1 cellular context compared by ENCODE assay signal in the genomic region with DNA sequence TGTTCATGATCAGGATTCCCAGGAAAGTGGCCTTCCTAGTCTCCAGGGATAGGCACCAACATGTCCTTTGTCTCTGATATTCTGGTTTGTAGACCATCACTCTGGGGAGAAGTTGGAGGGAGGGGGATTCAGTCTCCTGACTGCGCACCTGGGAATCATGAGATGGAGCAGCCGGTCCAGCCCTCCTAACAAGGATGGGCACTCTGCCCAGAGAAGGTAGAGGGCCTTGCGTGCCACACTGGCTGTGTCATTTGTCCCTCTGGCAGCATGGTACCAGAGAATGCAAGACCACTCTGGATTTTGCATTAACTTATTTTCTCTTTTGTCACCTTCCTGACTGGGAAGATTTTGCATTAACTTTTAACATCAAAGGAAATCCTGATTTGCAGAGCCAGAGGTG.
TF ChIP-seq lines count a peak whose summit lies in the region.

No MANE protein-coding gene starts in this region.

TF ChIP-seq in HepG2, 621 proteins besides CTCF, POLR2A, EP300 and RAD21 (continued from another document):
- TF ChIP-seq HNF4G (IDR thresholded peaks at IDR 0.05; ENCODE audit: borderline replicate concordance, low read depth, low read length) (no peak), HNF4G (CRISPR knock-in tag; IDR thresholded peaks at IDR 0.05; ENCODE audit: borderline replicate concordance, low read depth) (no peak), ZBTB34 (CRISPR knock-in tag; IDR thresholded peaks at IDR 0.05) (no peak), GABPA (IDR thresholded peaks at IDR 0.05; ENCODE audit: low read depth, low read length) (no peak), GABPA (CRISPR knock-in tag; IDR thresholded peaks at IDR 0.05; ENCODE audit: low read depth) (no peak), BRCA1 (CRISPR knock-in tag; IDR thresholded peaks at IDR 0.05) (no peak), ATF7 (IDR thresholded peaks at IDR 0.05) (no peak), ATF7 (CRISPR knock-in tag; IDR thresholded peaks at IDR 0.05) (no peak), MLLT10 (CRISPR knock-in tag; IDR thresholded peaks at IDR 0.05) (no peak), SNAPC4 (CRISPR knock-in tag; IDR thresholded peaks at IDR 0.05) (no peak), NFE2 (CRISPR knock-in tag; IDR thresholded peaks at IDR 0.05) (no peak), ZSCAN21 (CRISPR knock-in tag; IDR thresholded peaks at IDR 0.05; ENCODE audit: borderline replicate concordance) (no peak)
- TF ChIP-seq, protein P1, sequence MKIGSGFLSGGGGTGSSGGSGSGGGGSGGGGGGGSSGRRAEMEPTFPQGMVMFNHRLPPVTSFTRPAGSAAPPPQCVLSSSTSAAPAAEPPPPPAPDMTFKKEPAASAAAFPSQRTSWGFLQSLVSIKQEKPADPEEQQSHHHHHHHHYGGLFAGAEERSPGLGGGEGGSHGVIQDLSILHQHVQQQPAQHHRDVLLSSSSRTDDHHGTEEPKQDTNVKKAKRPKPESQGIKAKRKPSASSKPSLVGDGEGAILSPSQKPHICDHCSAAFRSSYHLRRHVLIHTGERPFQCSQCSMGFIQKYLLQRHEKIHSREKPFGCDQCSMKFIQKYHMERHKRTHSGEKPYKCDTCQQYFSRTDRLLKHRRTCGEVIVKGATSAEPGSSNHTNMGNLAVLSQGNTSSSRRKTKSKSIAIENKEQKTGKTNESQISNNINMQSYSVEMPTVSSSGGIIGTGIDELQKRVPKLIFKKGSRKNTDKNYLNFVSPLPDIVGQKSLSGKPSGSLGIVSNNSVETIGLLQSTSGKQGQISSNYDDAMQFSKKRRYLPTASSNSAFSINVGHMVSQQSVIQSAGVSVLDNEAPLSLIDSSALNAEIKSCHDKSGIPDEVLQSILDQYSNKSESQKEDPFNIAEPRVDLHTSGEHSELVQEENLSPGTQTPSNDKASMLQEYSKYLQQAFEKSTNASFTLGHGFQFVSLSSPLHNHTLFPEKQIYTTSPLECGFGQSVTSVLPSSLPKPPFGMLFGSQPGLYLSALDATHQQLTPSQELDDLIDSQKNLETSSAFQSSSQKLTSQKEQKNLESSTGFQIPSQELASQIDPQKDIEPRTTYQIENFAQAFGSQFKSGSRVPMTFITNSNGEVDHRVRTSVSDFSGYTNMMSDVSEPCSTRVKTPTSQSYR (CRISPR knock-in tag; IDR thresholded peaks at IDR 0.05; ENCODE audit: borderline replicate concordance) = no peak
